In the genomic region with DNA sequence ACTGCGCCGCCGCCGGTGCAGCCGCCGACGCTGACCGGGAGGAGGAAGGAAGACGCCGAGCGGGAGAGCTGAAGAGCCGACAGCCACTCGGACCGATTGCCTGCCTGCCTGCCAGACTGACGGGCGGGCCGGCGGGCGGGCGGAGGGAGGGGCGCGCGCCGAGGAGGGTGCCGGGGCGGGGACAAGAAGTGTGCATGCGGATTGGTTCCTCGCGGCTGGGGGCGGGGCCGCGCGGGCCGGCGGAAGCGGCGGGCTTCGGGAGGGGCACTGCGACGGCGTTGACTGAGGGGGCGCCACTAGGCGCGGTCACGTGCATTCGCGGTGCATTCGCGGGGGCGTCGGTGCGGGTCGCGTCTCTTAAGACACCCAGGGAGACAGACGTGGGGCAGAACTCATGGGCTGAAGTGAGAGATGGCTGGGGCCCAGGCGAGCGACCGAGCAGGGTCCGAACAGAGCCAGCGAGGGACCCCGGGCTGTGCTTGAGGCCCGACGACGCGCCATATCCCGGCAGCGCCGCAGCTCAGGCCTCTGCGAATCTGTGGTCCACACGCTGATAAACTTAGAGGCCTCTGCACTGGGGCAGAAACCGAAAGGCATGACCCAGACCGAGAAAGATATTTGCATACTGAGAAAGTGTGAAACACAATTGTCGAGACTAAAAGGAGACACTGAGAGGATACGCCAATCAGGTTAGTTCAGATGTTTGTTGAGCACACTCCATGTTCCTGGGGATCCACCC, we compare ENCODE assay signal across 1 cellular context.
TF ChIP-seq lines count a peak whose summit lies in the region.

A gene (minus strand): TSS at position 118 of the 739 bp plus-strand sequence. CDS start 205 bp downstream, outside the sequence.

TF ChIP-seq in HepG2, 621 proteins besides CTCF, POLR2A, EP300 and RAD21 (continued from another document and continues in another):
- TF ChIP-seq, protein P1, sequence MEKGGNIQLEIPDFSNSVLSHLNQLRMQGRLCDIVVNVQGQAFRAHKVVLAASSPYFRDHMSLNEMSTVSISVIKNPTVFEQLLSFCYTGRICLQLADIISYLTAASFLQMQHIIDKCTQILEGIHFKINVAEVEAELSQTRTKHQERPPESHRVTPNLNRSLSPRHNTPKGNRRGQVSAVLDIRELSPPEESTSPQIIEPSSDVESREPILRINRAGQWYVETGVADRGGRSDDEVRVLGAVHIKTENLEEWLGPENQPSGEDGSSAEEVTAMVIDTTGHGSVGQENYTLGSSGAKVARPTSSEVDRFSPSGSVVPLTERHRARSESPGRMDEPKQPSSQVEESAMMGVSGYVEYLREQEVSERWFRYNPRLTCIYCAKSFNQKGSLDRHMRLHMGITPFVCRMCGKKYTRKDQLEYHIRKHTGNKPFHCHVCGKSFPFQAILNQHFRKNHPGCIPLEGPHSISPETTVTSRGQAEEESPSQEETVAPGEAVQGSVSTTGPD (CRISPR knock-in tag; IDR thresholded peaks at IDR 0.05): no peak
- TF ChIP-seq, protein P2, sequence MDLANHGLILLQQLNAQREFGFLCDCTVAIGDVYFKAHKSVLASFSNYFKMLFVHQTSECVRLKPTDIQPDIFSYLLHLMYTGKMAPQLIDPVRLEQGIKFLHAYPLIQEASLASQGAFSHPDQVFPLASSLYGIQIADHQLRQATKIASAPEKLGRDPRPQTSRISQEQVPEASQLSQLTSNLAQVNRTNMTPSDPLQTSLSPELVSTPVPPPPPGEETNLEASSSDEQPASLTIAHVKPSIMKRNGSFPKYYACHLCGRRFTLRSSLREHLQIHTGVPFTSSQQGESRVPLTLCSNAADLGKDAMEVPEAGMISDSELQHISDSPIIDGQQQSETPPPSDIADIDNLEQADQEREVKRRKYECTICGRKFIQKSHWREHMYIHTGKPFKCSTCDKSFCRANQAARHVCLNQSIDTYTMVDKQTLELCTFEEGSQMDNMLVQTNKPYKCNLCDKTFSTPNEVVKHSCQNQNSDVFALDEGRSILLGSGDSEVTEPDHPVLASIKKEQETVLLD (CRISPR knock-in tag; IDR thresholded peaks at IDR 0.05; ENCODE audit: low read depth): no peak; the same call in none of the 2 replicates
- TF ChIP-seq SRSF1 (optimal IDR thresholded peaks at IDR 0.05; ENCODE audit: low read depth, low read length) (no peak), ZNF713 (CRISPR knock-in tag; IDR thresholded peaks at IDR 0.05) (no peak), ZNF883 (CRISPR knock-in tag; IDR thresholded peaks at IDR 0.05; ENCODE audit: not compliant biosample characterization) (peak; percentile 67), ZBTB20 (CRISPR knock-in tag; IDR thresholded peaks at IDR 0.05; ENCODE audit: borderline replicate concordance, low read depth) (no peak; the same call in 1 of the 2 replicates), HES4 (CRISPR knock-in tag; IDR thresholded peaks at IDR 0.05; ENCODE audit: borderline replicate concordance) (no peak), HOXA3 (CRISPR knock-in tag; IDR thresholded peaks at IDR 0.05) (peak; percentile 89), ZNF761 (CRISPR knock-in tag; conservative IDR thresholded peaks at IDR 0.05) (0 out of 2 replicates have a peak, but pooled peaks have one; percentile 28), ZSCAN12 (CRISPR knock-in tag; IDR thresholded peaks at IDR 0.05) (0 out of 2 replicates have a peak, but pooled peaks have one; percentile 31), NFE2L2 (IDR thresholded peaks at IDR 0.05; ENCODE audit: low read length) (no peak), HMG20A (CRISPR knock-in tag; IDR thresholded peaks at IDR 0.05; ENCODE audit: borderline replicate concordance) (no peak), ZSCAN21 (CRISPR knock-in tag; IDR thresholded peaks at IDR 0.05; ENCODE audit: borderline replicate concordance) (peak; percentile 71; the same call in 1 of the 2 replicates), GLI4 (CRISPR knock-in tag; IDR thresholded peaks at IDR 0.05; ENCODE audit: borderline replicate concordance) (peak; percentile 55; the same call in 1 of the 2 replicates), ZSCAN29 (CRISPR knock-in tag; conservative IDR thresholded peaks at IDR 0.05) (no peak), TAF15 (IDR thresholded peaks at IDR 0.05; ENCODE audit: low read depth, low read length, poor library complexity, severe bottlenecking) (no peak), REXO4 (CRISPR knock-in tag; IDR thresholded peaks at IDR 0.05; ENCODE audit: borderline replicate concordance) (no peak), ZNF543 (CRISPR knock-in tag; IDR thresholded peaks at IDR 0.05) (no peak), ZNF850 (CRISPR knock-in tag; conservative IDR thresholded peaks at IDR 0.05) (no peak; the same call in 1 of the 2 replicates), ZNF329 (CRISPR knock-in tag; IDR thresholded peaks at IDR 0.05; ENCODE audit: low read depth) (no peak), KMT2A (CRISPR knock-in tag; IDR thresholded peaks at IDR 0.05) (peak; percentile 90), ZNF674 (CRISPR knock-in tag; IDR thresholded peaks at IDR 0.05; ENCODE audit: low read depth) (no peak), PHF20 (CRISPR knock-in tag; IDR thresholded peaks at IDR 0.05) (peak; percentile 74), SRY (CRISPR knock-in tag; IDR thresholded peaks at IDR 0.05) (peak; percentile 60; the same call in 1 of the 2 replicates), KDM3A (CRISPR knock-in tag; IDR thresholded peaks at IDR 0.05; ENCODE audit: low read depth) (peak; percentile 72; the same call in 1 of the 2 replicates), TRIM24 (CRISPR knock-in tag; IDR thresholded peaks at IDR 0.05) (no peak)
- TF ChIP-seq, protein P3, sequence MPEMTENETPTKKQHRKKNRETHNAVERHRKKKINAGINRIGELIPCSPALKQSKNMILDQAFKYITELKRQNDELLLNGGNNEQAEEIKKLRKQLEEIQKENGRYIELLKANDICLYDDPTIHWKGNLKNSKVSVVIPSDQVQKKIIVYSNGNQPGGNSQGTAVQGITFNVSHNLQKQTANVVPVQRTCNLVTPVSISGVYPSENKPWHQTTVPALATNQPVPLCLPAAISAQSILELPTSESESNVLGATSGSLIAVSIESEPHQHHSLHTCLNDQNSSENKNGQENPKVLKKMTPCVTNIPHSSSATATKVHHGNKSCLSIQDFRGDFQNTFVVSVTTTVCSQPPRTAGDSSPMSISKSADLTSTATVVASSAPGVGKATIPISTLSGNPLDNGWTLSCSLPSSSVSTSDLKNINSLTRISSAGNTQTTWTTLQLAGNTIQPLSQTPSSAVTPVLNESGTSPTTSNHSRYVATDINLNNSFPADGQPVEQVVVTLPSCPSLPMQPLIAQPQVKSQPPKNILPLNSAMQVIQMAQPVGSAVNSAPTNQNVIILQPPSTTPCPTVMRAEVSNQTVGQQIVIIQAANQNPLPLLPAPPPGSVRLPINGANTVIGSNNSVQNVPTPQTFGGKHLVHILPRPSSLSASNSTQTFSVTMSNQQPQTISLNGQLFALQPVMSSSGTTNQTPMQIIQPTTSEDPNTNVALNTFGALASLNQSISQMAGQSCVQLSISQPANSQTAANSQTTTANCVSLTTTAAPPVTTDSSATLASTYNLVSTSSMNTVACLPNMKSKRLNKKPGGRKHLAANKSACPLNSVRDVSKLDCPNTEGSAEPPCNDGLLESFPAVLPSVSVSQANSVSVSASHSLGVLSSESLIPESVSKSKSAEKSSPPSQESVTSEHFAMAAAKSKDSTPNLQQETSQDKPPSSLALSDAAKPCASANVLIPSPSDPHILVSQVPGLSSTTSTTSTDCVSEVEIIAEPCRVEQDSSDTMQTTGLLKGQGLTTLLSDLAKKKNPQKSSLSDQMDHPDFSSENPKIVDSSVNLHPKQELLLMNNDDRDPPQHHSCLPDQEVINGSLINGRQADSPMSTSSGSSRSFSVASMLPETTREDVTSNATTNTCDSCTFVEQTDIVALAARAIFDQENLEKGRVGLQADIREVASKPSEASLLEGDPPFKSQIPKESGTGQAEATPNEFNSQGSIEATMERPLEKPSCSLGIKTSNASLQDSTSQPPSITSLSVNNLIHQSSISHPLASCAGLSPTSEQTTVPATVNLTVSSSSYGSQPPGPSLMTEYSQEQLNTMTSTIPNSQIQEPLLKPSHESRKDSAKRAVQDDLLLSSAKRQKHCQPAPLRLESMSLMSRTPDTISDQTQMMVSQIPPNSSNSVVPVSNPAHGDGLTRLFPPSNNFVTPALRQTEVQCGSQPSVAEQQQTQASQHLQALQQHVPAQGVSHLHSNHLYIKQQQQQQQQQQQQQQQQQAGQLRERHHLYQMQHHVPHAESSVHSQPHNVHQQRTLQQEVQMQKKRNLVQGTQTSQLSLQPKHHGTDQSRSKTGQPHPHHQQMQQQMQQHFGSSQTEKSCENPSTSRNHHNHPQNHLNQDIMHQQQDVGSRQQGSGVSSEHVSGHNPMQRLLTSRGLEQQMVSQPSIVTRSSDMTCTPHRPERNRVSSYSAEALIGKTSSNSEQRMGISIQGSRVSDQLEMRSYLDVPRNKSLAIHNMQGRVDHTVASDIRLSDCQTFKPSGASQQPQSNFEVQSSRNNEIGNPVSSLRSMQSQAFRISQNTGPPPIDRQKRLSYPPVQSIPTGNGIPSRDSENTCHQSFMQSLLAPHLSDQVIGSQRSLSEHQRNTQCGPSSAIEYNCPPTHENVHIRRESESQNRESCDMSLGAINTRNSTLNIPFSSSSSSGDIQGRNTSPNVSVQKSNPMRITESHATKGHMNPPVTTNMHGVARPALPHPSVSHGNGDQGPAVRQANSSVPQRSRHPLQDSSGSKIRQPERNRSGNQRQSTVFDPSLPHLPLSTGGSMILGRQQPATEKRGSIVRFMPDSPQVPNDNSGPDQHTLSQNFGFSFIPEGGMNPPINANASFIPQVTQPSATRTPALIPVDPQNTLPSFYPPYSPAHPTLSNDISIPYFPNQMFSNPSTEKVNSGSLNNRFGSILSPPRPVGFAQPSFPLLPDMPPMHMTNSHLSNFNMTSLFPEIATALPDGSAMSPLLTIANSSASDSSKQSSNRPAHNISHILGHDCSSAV (CRISPR knock-in tag; IDR thresholded peaks at IDR 0.05; ENCODE audit: borderline replicate concordance): no peak
- TF ChIP-seq, protein P4, sequence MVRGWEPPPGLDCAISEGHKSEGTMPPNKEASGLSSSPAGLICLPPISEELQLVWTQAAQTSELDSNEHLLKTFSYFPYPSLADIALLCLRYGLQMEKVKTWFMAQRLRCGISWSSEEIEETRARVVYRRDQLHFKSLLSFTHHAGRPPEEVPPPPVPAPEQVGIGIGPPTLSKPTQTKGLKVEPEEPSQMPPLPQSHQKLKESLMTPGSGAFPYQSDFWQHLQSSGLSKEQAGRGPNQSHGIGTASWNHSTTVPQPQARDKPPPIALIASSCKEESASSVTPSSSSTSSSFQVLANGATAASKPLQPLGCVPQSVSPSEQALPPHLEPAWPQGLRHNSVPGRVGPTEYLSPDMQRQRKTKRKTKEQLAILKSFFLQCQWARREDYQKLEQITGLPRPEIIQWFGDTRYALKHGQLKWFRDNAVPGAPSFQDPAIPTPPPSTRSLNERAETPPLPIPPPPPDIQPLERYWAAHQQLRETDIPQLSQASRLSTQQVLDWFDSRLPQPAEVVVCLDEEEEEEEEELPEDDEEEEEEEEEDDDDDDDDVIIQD (CRISPR knock-in tag; IDR thresholded peaks at IDR 0.05; ENCODE audit: low read depth): peak; percentile 45; the same call in 1 of the 2 replicates
- TF ChIP-seq, protein P5, sequence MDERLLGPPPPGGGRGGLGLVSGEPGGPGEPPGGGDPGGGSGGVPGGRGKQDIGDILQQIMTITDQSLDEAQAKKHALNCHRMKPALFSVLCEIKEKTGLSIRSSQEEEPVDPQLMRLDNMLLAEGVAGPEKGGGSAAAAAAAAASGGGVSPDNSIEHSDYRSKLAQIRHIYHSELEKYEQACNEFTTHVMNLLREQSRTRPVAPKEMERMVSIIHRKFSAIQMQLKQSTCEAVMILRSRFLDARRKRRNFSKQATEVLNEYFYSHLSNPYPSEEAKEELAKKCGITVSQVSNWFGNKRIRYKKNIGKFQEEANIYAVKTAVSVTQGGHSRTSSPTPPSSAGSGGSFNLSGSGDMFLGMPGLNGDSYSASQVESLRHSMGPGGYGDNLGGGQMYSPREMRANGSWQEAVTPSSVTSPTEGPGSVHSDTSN (CRISPR knock-in tag; IDR thresholded peaks at IDR 0.05): no peak
- TF ChIP-seq, protein P6, sequence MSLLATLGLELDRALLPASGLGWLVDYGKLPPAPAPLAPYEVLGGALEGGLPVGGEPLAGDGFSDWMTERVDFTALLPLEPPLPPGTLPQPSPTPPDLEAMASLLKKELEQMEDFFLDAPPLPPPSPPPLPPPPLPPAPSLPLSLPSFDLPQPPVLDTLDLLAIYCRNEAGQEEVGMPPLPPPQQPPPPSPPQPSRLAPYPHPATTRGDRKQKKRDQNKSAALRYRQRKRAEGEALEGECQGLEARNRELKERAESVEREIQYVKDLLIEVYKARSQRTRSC (CRISPR knock-in tag; IDR thresholded peaks at IDR 0.05; ENCODE audit: low read depth): no peak
- TF ChIP-seq, protein P7, sequence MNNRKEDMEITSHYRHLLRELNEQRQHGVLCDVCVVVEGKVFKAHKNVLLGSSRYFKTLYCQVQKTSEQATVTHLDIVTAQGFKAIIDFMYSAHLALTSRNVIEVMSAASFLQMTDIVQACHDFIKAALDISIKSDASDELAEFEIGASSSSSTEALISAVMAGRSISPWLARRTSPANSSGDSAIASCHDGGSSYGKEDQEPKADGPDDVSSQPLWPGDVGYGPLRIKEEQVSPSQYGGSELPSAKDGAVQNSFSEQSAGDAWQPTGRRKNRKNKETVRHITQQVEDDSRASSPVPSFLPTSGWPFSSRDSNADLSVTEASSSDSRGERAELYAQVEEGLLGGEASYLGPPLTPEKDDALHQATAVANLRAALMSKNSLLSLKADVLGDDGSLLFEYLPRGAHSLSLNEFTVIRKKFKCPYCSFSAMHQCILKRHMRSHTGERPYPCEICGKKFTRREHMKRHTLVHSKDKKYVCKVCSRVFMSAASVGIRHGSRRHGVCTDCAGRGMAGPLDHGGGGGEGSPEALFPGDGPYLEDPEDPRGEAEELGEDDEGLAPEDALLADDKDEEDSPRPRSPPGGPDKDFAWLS (CRISPR knock-in tag; IDR thresholded peaks at IDR 0.05; ENCODE audit: borderline replicate concordance): no peak
- TF ChIP-seq, protein P8, sequence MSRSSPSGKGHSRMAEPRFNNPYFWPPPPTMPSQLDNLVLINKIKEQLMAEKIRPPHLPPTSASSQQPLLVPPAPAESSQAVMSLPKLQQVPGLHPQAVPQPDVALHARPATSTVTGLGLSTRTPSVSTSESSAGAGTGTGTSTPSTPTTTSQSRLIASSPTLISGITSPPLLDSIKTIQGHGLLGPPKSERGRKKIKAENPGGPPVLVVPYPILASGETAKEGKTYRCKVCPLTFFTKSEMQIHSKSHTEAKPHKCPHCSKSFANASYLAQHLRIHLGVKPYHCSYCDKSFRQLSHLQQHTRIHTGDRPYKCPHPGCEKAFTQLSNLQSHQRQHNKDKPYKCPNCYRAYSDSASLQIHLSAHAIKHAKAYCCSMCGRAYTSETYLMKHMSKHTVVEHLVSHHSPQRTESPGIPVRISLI (CRISPR knock-in tag; IDR thresholded peaks at IDR 0.05; ENCODE audit: borderline replicate concordance): no peak; the same call in 1 of the 2 replicates
- TF ChIP-seq, protein P9, sequence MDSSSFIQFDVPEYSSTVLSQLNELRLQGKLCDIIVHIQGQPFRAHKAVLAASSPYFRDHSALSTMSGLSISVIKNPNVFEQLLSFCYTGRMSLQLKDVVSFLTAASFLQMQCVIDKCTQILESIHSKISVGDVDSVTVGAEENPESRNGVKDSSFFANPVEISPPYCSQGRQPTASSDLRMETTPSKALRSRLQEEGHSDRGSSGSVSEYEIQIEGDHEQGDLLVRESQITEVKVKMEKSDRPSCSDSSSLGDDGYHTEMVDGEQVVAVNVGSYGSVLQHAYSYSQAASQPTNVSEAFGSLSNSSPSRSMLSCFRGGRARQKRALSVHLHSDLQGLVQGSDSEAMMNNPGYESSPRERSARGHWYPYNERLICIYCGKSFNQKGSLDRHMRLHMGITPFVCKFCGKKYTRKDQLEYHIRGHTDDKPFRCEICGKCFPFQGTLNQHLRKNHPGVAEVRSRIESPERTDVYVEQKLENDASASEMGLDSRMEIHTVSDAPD (CRISPR knock-in tag; IDR thresholded peaks at IDR 0.05): no peak
